In genomic region chr3:169147246-169148008, GRCh38 we compare ENCODE assay signal across 8 cellular contexts.
DNase-seq lines count a peak whose midpoint lies in the region; ATAC-seq and TF ChIP-seq lines count a peak whose summit lies in the region.

No MANE protein-coding gene starts in this region.

- no peak for TF ChIP-seq CTCF in Panc1 (IDR thresholded peaks at IDR 0.05)
- TF ChIP-seq CTCF in colonic mucosa (IDR thresholded peaks at IDR 0.05) = no peak

- no peaks in the 10 kb centered on the region for H3K36me3 Mint-ChIP-seq in stimulated activated memory B cell treated with anti-CD40 and anti-IgM and Interleukin-4, amounts not matched to agents 10 μg/mL and 1 μg/mL and 100 μg/mL, for 72 hours

- ATAC-seq in Panc1 (0 out of 2 replicates have a peak, but pooled peaks have one; percentile 42), HG03469 (IDR thresholded peaks at IDR 0.05; ENCODE audit: unreplicated experiment) (no peak), GM21381 (IDR thresholded peaks at IDR 0.05; ENCODE audit: unreplicated experiment) (no peak)
- ATAC-seq in stimulated activated memory B cell treated with anti-CD40 and anti-IgM and Interleukin-4, amounts not matched to agents 10 μg/mL and 1 μg/mL and 100 μg/mL, for 72 hours = no peak

- in situ Hi-C loops in Panc1 (cut with HindIII; ENCODE audit: low pct_unique_long_range_greater_than_20kb, low sequenced_read_pairs) = no loop called here

- peaks cover 3% of the 10 kb centered on the region for H3K9me3 Mint-ChIP-seq in stimulated activated memory B cell treated with anti-CD40 and anti-IgM and Interleukin-4, amounts not matched to agents 10 μg/mL and 1 μg/mL and 100 μg/mL, for 72 hours

- H3K36me3 ChIP-seq in Panc1 (ENCODE audit: control insufficient read depth, insufficient read depth, low read length) (0 out of 2 replicates have a peak, but pooled peaks cover 3% of the 10 kb centered on the region), colonic mucosa (no peaks in the 10 kb centered on the region)

- H3K27ac ChIP-seq in Panc1 (ENCODE audit: low read length) = no peak overlapping the region
- H3K27ac ChIP-seq in colonic mucosa = peak overlapping the region; percentile 78

- H3K4me1 ChIP-seq in Panc1 (ENCODE audit: control insufficient read depth, insufficient read depth, low read length) = peaks cover 22% of the 10 kb centered on the region
- H3K4me1 ChIP-seq in colonic mucosa = no peaks in the 10 kb centered on the region

- H3K4me3 Mint-ChIP-seq in stimulated activated memory B cell treated with anti-CD40 and anti-IgM and Interleukin-4, amounts not matched to agents 10 μg/mL and 1 μg/mL and 100 μg/mL, for 72 hours = peak overlapping the region; percentile 68

- POLR2A ChIA-PET in Panc1 (lab: Charles Lee) = no interaction called here

- peaks cover 27% of the 10 kb centered on the region for H3K4me1 Mint-ChIP-seq in stimulated activated memory B cell treated with anti-CD40 and anti-IgM and Interleukin-4, amounts not matched to agents 10 μg/mL and 1 μg/mL and 100 μg/mL, for 72 hours

- BruUV-seq in Panc1 (replicated peaks; lab: Mats Ljungman, UMichigan) = no TSS peak

- H3K4me3 ChIP-seq in Panc1 (ENCODE audit: low read depth in 2 of 2, low read length in 2 of 2) = peak overlapping the region; percentile 34 to 54
- peak overlapping the region; percentile 38 for H3K4me3 ChIP-seq in colonic mucosa

- intact Hi-C loops in Panc1 (cut with micrococcal nuclease; ENCODE audit: unreplicated experiment) = loop anchor here (2.0 to 5.0 kb wide), 2 partner anchors 521 to 600 kb away; no protein-coding TSS in a partner anchor
- intact Hi-C loops in colonic mucosa (cut with DNase I) = loop anchor here (2.0 kb wide), 1 partner anchor 515 kb away; the partner anchor contains the start of gene MECOM

- H3K27me3 ChIP-seq in Panc1 (ENCODE audit: control insufficient read depth, insufficient read depth, low read length) (peaks cover 73% of the 10 kb centered on the region), colonic mucosa (peaks cover 3% of the 10 kb centered on the region)

- CTCF ChIA-PET in Panc1 (lab: Charles Lee) = no interaction called here

- peak overlapping the region; percentile 75 to 76 for H3K9ac ChIP-seq in colonic mucosa (ENCODE audit: low read depth in 2 of 2, low read length in 2 of 2)

- peaks cover 64% of the 10 kb centered on the region for H3K27me3 Mint-ChIP-seq in stimulated activated memory B cell treated with anti-CD40 and anti-IgM and Interleukin-4, amounts not matched to agents 10 μg/mL and 1 μg/mL and 100 μg/mL, for 72 hours

- H3K9me3 ChIP-seq in Panc1 (ENCODE audit: control insufficient read depth, insufficient read depth, low read depth, low read length) = no peaks in the 10 kb centered on the region
- no peaks in the 10 kb centered on the region for H3K9me3 ChIP-seq in colonic mucosa

- no peak overlapping the region for H3K27ac Mint-ChIP-seq in stimulated activated memory B cell treated with anti-CD40 and anti-IgM and Interleukin-4, amounts not matched to agents 10 μg/mL and 1 μg/mL and 100 μg/mL, for 72 hours

- DNase-seq in AG08396 (ENCODE audit: low spot score) (peak; percentile 67), HCEC 1CT (peak; percentile 76), Panc1 (ENCODE audit: low read depth, low spot score) (no peak), colonic mucosa (peak; percentile 68), kidney tubule cell (ENCODE audit: low spot score) (peak; percentile 85)
